ENCODE assay signal across 16 cellular contexts in genomic region chr6:135281227-135281626, GRCh38.
DNase-seq lines count a peak whose midpoint lies in the region; ATAC-seq and TF ChIP-seq lines count a peak whose summit lies in the region.
"Had no signal": no experiment of that assay in that cellular context is flagged by ENCODE, and none has a peak within 500 bp of the region (broad histone marks: within the 10 kb centered on the region; RNA-seq: fewer than 3 reads in every experiment).

No MANE protein-coding gene starts in this region.

- H3K4me3 ChIP-seq in Loucy (ENCODE audit: low read length, poor library complexity, severe bottlenecking) (peak overlapping the region; percentile 64), SK-N-MC (peak overlapping the region; percentile 62)
- H3K4me3 ChIP-seq: A549, heart right ventricle had no signal

- CTCF ChIA-PET in Calu3 (lab: Charles Lee), result no interaction called here

- peak; percentile 20 for DNase-seq in Ammon's horn (ENCODE audit: low spot score)
- peak; percentile 32 for DNase-seq in SK-N-MC (ENCODE audit: low read depth, low spot score)
- DNase-seq in iris pigment epithelial cell (ENCODE audit: low read depth), result peak; percentile 28
- no peak for DNase-seq in Calu3
- DNase-seq in activated naive CD4-positive, alpha-beta T cell treated with anti-CD3 and anti-CD28 coated beads, Interleukin-2, amount 50 U/mL, for 72 hours (ENCODE audit: low spot score in 2 of 2), result no peak
- DNase-seq in NCI-H446 treated with DMSO at 0.1 percent for 48 hours (lab: John Stamatoyannopoulos, UW), result no peak
- no peak for DNase-seq in T-helper 2 cell
- DNase-seq: heart right ventricle, kidney, NCI-H1092, NCI-H748 treated with DMSO at 0.1 percent for 48 hours, T-helper 1 cell had no signal

- H3K9me2 ChIP-seq in Loucy (replicated peaks; ENCODE audit: low read depth, low read length), result no peaks in the 10 kb centered on the region

- H2AFZ ChIP-seq in Loucy (ENCODE audit: low read length), result no peak overlapping the region

- H3K36me3 ChIP-seq in Loucy (ENCODE audit: insufficient read depth, low read length) (no peaks in the 10 kb centered on the region), SK-N-MC (ENCODE audit: insufficient read depth, low read length) (no peaks in the 10 kb centered on the region)

- peaks cover 55% of the 10 kb centered on the region for H3K4me1 ChIP-seq in Loucy (ENCODE audit: insufficient read depth, low read length, poor library complexity, severe bottlenecking)
- H3K4me1 ChIP-seq: A549 had no signal

- no peaks in the 10 kb centered on the region for H3K9me3 Mint-ChIP-seq in Calu3 (ENCODE audit: low read depth, unreplicated experiment)
- no peaks in the 10 kb centered on the region for H3K9me3 Mint-ChIP-seq in activated naive CD4-positive, alpha-beta T cell treated with anti-CD3 and anti-CD28 coated beads, Interleukin-2, amount 50 U/mL, for 72 hours

- H3K9ac ChIP-seq in Loucy (ENCODE audit: low read depth, low read length, poor library complexity, severe bottlenecking), result peak overlapping the region; percentile 84
- no peak overlapping the region for H3K9ac ChIP-seq in SK-N-MC (ENCODE audit: insufficient read length)

- H3K9me3 ChIP-seq in Loucy (ENCODE audit: insufficient read depth, low read depth, low read length), result no peaks in the 10 kb centered on the region
- no peaks in the 10 kb centered on the region for H3K9me3 ChIP-seq in SK-N-MC (ENCODE audit: low read depth, low read length)
- H3K9me3 ChIP-seq: A549 had no signal

- no peak overlapping the region for H3K4me3 Mint-ChIP-seq in Calu3 (ENCODE audit: low read depth, unreplicated experiment)

- TF ChIP-seq CTCF in Loucy (conservative IDR thresholded peaks at IDR 0.05; ENCODE audit: low read length) (no peak), Calu3 (IDR thresholded peaks at IDR 0.05; ENCODE audit: unreplicated experiment) (no peak)

- ATAC-seq in activated naive CD4-positive, alpha-beta T cell treated with anti-CD3 and anti-CD28 coated beads, Interleukin-2, amount 50 U/mL, for 72 hours, result no peak
- ATAC-seq: A549, heart right ventricle, right cardiac atrium had no signal

- intact Hi-C loops in Calu3 (cut with micrococcal nuclease; ENCODE audit: unreplicated experiment), result loop anchor here (5.0 kb wide), 1 partner anchor 256 kb away; no protein-coding TSS in a partner anchor

- H3K27ac Mint-ChIP-seq in Calu3 (ENCODE audit: unreplicated experiment), result no peak overlapping the region
- H3K27ac Mint-ChIP-seq in activated naive CD4-positive, alpha-beta T cell treated with anti-CD3 and anti-CD28 coated beads, Interleukin-2, amount 50 U/mL, for 72 hours, result no peak overlapping the region

- no peaks in the 10 kb centered on the region for H4K20me1 ChIP-seq in Loucy (ENCODE audit: insufficient read depth, low read length, poor library complexity, severe bottlenecking)

- no TSS peak for BruUV-seq in Calu3 (replicated peaks; lab: Mats Ljungman, UMichigan)

- no peaks in the 10 kb centered on the region for H3K79me2 ChIP-seq in Loucy (ENCODE audit: insufficient read depth, low read length)

- H3K27me3 Mint-ChIP-seq in Calu3 (ENCODE audit: unreplicated experiment), result no peaks in the 10 kb centered on the region

- no peaks in the 10 kb centered on the region for H3K36me3 Mint-ChIP-seq in Calu3 (ENCODE audit: insufficient read depth, unreplicated experiment)
- peaks cover 0 to 6% of the 10 kb centered on the region in 2 donors for H3K36me3 Mint-ChIP-seq in activated naive CD4-positive, alpha-beta T cell treated with anti-CD3 and anti-CD28 coated beads, Interleukin-2, amount 50 U/mL, for 72 hours

- peak overlapping the region; percentile 80 for H3K4me2 ChIP-seq in Loucy (ENCODE audit: low read depth, low read length, poor library complexity, severe bottlenecking)
- H3K4me2 ChIP-seq: A549 had no signal

- no peaks in the 10 kb centered on the region for H3K4me1 Mint-ChIP-seq in Calu3 (ENCODE audit: low read depth, unreplicated experiment)

- H3K27ac ChIP-seq in SK-N-MC, result peak overlapping the region; percentile 69
- H3K27ac ChIP-seq: A549, RWPE1 had no signal

- no peaks in the 10 kb centered on the region for H3K27me3 ChIP-seq in Loucy (ENCODE audit: insufficient read depth, low read length, poor library complexity, severe bottlenecking)
- H3K27me3 ChIP-seq: heart right ventricle had no signal

- peaks cover 25% of the 10 kb centered on the region for H3F3A ChIP-seq in Loucy (ENCODE audit: low read depth)

Comparison
In these comparisons a context has a peak if more than half of its experiments do, and no peak if none do; other contexts are left out.
1. DNase-seq: peak in Ammon's horn (single experiment), SK-N-MC (single experiment) and iris pigment epithelial cell (single experiment); none in Calu3 (single experiment), activated naive CD4-positive, alpha-beta T cell treated with anti-CD3 and anti-CD28 coated beads, Interleukin-2, amount 50 U/mL, for 72 hours (0 of 2), NCI-H446 treated with DMSO at 0.1 percent for 48 hours (single experiment) and T-helper 2 cell (0 of 5).